In genomic region chr5:136228358-136228757, GRCh38 we compare ENCODE assay signal across 1 cellular context.
TF ChIP-seq lines count a peak whose summit lies in the region.

No MANE protein-coding gene starts in this region.

TF ChIP-seq in HepG2, 621 proteins besides CTCF, POLR2A, EP300 and RAD21 (continued from another document):
- TF ChIP-seq FOXP4 (CRISPR knock-in tag; IDR thresholded peaks at IDR 0.05) (no peak), ZBTB49 (CRISPR knock-in tag; IDR thresholded peaks at IDR 0.05; ENCODE audit: borderline replicate concordance) (no peak), KAT7 (CRISPR knock-in tag; IDR thresholded peaks at IDR 0.05; ENCODE audit: borderline replicate concordance) (no peak), EED (CRISPR knock-in tag; IDR thresholded peaks at IDR 0.05) (no peak), ZBTB25 (CRISPR knock-in tag; IDR thresholded peaks at IDR 0.05) (no peak), SMAD3 (CRISPR knock-in tag; IDR thresholded peaks at IDR 0.05) (no peak)
